Comparison of ENCODE assay signal across 1 cellular context in the genomic region with DNA sequence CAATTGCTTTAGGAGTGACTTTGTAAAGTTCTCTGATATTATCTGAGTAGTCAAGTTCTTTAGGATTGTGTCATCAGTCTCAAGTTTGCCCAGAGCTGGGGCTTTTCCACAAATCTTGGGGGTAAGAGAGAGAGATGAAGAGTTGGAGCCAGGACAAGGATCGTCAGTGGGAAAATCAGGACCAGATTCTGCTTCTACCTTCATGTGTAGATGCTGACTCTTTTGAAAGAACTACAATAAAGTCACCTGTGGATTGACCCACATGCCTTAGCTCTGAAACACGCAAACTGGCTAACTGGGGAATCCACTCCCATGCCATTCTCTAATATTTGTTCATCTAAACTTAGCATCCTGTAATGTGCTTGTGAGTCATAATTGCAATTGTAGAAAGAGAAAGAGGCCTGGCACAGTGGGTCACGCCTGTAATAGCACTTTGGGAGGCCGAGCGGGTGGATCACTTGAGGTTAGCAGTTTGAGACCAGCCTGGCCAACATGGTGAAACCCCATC.
A peak's percentile ranks its signal among the peaks of the same experiment; 100 is the strongest.
TF ChIP-seq lines count a peak whose summit lies in the region.

No MANE protein-coding gene starts in this region.

TF ChIP-seq in IMR-90, 13 proteins besides CTCF, POLR2A, EP300 and RAD21:
- no peak for TF ChIP-seq MAFK (IDR thresholded peaks at IDR 0.05; ENCODE audit: low read depth, low read length)
- peak; percentile 6; the same call in 1 of the 2 replicates for TF ChIP-seq CEBPB (IDR thresholded peaks at IDR 0.05; ENCODE audit: low read depth, low read length)
TF ChIP-seq in IMR-90: peak in this region for 1.
